1 cellular context compared by ENCODE assay signal in the genomic region with DNA sequence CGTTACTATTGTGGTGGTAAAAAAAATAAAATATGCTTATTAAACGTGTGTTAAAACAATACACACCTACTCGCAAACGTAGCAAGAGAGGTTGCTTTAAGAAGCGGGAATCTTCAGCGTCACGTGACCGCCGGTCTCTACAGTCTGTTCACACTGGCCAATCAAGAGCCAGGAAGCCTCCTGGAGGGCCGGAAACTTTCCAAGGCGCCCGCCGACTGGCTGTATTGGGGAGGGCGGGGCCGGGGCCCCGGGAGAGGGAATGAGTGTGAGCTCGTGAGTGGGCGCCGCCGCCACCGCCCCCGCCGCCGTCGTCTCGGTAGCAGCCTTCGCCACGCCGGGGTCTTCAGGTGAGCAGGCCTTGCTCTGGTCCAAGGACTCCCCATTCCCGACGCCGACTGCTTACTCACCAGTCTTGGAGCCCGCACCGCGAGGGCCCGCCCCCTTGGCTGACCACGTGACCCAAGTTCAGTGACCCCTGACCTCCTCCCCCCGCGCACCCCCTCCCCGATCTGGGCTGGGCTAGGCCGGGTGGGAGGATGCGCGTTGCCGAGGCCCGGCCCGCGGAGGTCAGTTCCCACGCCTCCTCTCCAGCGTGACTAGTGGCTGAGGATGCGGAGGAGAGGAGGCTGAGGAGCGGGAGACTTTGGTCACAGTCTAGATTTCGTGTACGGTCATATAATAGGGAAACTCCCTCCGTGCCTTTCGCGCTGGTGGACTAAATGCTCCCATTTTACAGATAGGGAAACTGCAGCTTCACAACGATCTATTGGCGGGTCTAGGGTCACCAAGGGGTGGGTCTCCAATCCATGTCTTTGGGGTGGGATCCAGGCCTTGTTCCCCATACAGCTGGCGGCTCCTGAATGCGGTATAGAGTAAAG.
TF ChIP-seq lines count a peak whose summit lies in the region.

A gene with protein sequence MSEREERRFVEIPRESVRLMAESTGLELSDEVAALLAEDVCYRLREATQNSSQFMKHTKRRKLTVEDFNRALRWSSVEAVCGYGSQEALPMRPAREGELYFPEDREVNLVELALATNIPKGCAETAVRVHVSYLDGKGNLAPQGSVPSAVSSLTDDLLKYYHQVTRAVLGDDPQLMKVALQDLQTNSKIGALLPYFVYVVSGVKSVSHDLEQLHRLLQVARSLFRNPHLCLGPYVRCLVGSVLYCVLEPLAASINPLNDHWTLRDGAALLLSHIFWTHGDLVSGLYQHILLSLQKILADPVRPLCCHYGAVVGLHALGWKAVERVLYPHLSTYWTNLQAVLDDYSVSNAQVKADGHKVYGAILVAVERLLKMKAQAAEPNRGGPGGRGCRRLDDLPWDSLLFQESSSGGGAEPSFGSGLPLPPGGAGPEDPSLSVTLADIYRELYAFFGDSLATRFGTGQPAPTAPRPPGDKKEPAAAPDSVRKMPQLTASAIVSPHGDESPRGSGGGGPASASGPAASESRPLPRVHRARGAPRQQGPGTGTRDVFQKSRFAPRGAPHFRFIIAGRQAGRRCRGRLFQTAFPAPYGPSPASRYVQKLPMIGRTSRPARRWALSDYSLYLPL (plus strand): TSS at position 253 of the 878 bp plus-strand sequence. CDS start 4,388 bp downstream, outside the sequence.

TF ChIP-seq in HepG2, 621 proteins besides CTCF, POLR2A, EP300 and RAD21 (continued from another document and continues in another):
- TF ChIP-seq, protein P1, sequence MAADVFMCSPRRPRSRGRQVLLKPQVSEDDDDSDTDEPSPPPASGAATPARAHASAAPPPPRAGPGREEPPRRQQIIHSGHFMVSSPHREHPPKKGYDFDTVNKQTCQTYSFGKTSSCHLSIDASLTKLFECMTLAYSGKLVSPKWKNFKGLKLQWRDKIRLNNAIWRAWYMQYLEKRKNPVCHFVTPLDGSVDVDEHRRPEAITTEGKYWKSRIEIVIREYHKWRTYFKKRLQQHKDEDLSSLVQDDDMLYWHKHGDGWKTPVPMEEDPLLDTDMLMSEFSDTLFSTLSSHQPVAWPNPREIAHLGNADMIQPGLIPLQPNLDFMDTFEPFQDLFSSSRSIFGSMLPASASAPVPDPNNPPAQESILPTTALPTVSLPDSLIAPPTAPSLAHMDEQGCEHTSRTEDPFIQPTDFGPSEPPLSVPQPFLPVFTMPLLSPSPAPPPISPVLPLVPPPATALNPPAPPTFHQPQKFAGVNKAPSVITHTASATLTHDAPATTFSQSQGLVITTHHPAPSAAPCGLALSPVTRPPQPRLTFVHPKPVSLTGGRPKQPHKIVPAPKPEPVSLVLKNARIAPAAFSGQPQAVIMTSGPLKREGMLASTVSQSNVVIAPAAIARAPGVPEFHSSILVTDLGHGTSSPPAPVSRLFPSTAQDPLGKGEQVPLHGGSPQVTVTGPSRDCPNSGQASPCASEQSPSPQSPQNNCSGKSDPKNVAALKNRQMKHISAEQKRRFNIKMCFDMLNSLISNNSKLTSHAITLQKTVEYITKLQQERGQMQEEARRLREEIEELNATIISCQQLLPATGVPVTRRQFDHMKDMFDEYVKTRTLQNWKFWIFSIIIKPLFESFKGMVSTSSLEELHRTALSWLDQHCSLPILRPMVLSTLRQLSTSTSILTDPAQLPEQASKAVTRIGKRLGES (CRISPR knock-in tag; IDR thresholded peaks at IDR 0.05; ENCODE audit: borderline replicate concordance): no peak
- peak; percentile 83 for TF ChIP-seq NFYB (CRISPR knock-in tag; IDR thresholded peaks at IDR 0.05)
- TF ChIP-seq HIVEP1 (CRISPR knock-in tag; IDR thresholded peaks at IDR 0.05): no peak
- TF ChIP-seq, protein P2, sequence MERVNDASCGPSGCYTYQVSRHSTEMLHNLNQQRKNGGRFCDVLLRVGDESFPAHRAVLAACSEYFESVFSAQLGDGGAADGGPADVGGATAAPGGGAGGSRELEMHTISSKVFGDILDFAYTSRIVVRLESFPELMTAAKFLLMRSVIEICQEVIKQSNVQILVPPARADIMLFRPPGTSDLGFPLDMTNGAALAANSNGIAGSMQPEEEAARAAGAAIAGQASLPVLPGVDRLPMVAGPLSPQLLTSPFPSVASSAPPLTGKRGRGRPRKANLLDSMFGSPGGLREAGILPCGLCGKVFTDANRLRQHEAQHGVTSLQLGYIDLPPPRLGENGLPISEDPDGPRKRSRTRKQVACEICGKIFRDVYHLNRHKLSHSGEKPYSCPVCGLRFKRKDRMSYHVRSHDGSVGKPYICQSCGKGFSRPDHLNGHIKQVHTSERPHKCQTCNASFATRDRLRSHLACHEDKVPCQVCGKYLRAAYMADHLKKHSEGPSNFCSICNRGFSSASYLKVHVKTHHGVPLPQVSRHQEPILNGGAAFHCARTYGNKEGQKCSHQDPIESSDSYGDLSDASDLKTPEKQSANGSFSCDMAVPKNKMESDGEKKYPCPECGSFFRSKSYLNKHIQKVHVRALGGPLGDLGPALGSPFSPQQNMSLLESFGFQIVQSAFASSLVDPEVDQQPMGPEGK (CRISPR knock-in tag; IDR thresholded peaks at IDR 0.05): peak; percentile 100
- TF ChIP-seq, protein P3, sequence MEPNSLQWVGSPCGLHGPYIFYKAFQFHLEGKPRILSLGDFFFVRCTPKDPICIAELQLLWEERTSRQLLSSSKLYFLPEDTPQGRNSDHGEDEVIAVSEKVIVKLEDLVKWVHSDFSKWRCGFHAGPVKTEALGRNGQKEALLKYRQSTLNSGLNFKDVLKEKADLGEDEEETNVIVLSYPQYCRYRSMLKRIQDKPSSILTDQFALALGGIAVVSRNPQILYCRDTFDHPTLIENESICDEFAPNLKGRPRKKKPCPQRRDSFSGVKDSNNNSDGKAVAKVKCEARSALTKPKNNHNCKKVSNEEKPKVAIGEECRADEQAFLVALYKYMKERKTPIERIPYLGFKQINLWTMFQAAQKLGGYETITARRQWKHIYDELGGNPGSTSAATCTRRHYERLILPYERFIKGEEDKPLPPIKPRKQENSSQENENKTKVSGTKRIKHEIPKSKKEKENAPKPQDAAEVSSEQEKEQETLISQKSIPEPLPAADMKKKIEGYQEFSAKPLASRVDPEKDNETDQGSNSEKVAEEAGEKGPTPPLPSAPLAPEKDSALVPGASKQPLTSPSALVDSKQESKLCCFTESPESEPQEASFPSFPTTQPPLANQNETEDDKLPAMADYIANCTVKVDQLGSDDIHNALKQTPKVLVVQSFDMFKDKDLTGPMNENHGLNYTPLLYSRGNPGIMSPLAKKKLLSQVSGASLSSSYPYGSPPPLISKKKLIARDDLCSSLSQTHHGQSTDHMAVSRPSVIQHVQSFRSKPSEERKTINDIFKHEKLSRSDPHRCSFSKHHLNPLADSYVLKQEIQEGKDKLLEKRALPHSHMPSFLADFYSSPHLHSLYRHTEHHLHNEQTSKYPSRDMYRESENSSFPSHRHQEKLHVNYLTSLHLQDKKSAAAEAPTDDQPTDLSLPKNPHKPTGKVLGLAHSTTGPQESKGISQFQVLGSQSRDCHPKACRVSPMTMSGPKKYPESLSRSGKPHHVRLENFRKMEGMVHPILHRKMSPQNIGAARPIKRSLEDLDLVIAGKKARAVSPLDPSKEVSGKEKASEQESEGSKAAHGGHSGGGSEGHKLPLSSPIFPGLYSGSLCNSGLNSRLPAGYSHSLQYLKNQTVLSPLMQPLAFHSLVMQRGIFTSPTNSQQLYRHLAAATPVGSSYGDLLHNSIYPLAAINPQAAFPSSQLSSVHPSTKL (CRISPR knock-in tag; IDR thresholded peaks at IDR 0.05): peak; percentile 59; the same call in 1 of the 2 replicates
- peak; percentile 51; the same call in 1 of the 2 replicates for TF ChIP-seq ZNF556 (CRISPR knock-in tag; IDR thresholded peaks at IDR 0.05; ENCODE audit: borderline replicate concordance)
- TF ChIP-seq NFKB2 (CRISPR knock-in tag; IDR thresholded peaks at IDR 0.05; ENCODE audit: borderline replicate concordance): peak; percentile 64; the same call in 1 of the 2 replicates
- TF ChIP-seq CHD4 (IDR thresholded peaks at IDR 0.05; ENCODE audit: borderline replicate concordance, low read length): no peak
- TF ChIP-seq ATF7-NPFF (CRISPR knock-in tag; IDR thresholded peaks at IDR 0.05; ENCODE audit: low read depth): no peak
- TF ChIP-seq TCF7 (IDR thresholded peaks at IDR 0.05; ENCODE audit: low read depth): no peak
- TF ChIP-seq, protein P4, sequence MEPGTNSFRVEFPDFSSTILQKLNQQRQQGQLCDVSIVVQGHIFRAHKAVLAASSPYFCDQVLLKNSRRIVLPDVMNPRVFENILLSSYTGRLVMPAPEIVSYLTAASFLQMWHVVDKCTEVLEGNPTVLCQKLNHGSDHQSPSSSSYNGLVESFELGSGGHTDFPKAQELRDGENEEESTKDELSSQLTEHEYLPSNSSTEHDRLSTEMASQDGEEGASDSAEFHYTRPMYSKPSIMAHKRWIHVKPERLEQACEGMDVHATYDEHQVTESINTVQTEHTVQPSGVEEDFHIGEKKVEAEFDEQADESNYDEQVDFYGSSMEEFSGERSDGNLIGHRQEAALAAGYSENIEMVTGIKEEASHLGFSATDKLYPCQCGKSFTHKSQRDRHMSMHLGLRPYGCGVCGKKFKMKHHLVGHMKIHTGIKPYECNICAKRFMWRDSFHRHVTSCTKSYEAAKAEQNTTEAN (CRISPR knock-in tag; conservative IDR thresholded peaks at IDR 0.05): no peak
- TF ChIP-seq PHF21A (CRISPR knock-in tag; IDR thresholded peaks at IDR 0.05): no peak
- no peak for TF ChIP-seq ZNF460 (CRISPR knock-in tag; IDR thresholded peaks at IDR 0.05; ENCODE audit: borderline replicate concordance)
- TF ChIP-seq ZNF350 (CRISPR knock-in tag; IDR thresholded peaks at IDR 0.05; ENCODE audit: borderline replicate concordance, low read depth): peak; percentile 68; the same call in 1 of the 2 replicates
- no peak for TF ChIP-seq RARG (CRISPR knock-in tag; IDR thresholded peaks at IDR 0.05; ENCODE audit: low read depth)
- peak; percentile 21 for TF ChIP-seq YY1 (IDR thresholded peaks at IDR 0.05; ENCODE audit: insufficient read depth, insufficient replicate concordance, low read depth, low read length)
- TF ChIP-seq SALL1 (CRISPR knock-in tag; IDR thresholded peaks at IDR 0.05): peak; percentile 53
- no peak for TF ChIP-seq FOXK1 (CRISPR knock-in tag; IDR thresholded peaks at IDR 0.05; ENCODE audit: borderline replicate concordance, low read depth)
- TF ChIP-seq MATR3 (CRISPR knock-in tag; IDR thresholded peaks at IDR 0.05): no peak
- peak; percentile 19 for TF ChIP-seq CREM (IDR thresholded peaks at IDR 0.05)
- no peak for TF ChIP-seq CREM (CRISPR knock-in tag; IDR thresholded peaks at IDR 0.05)
- no peak for TF ChIP-seq ZBTB38 (CRISPR knock-in tag; IDR thresholded peaks at IDR 0.05)
- 0 out of 2 replicates have a peak, but pooled peaks have one; percentile 72 for TF ChIP-seq ZNF546 (CRISPR knock-in tag; conservative IDR thresholded peaks at IDR 0.05)
- TF ChIP-seq DMAP1 (CRISPR knock-in tag; IDR thresholded peaks at IDR 0.05): peak; percentile 69; the same call in 1 of the 2 replicates
- no peak for TF ChIP-seq ZNF879 (CRISPR knock-in tag; IDR thresholded peaks at IDR 0.05)
- no peak for TF ChIP-seq TP53 (CRISPR knock-in tag; conservative IDR thresholded peaks at IDR 0.05)
- no peak for TF ChIP-seq FOXM1 (CRISPR knock-in tag; IDR thresholded peaks at IDR 0.05)
- TF ChIP-seq, protein P5, sequence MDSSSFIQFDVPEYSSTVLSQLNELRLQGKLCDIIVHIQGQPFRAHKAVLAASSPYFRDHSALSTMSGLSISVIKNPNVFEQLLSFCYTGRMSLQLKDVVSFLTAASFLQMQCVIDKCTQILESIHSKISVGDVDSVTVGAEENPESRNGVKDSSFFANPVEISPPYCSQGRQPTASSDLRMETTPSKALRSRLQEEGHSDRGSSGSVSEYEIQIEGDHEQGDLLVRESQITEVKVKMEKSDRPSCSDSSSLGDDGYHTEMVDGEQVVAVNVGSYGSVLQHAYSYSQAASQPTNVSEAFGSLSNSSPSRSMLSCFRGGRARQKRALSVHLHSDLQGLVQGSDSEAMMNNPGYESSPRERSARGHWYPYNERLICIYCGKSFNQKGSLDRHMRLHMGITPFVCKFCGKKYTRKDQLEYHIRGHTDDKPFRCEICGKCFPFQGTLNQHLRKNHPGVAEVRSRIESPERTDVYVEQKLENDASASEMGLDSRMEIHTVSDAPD (CRISPR knock-in tag; IDR thresholded peaks at IDR 0.05): peak; percentile 41; the same call in 1 of the 2 replicates
- TF ChIP-seq, protein P6, sequence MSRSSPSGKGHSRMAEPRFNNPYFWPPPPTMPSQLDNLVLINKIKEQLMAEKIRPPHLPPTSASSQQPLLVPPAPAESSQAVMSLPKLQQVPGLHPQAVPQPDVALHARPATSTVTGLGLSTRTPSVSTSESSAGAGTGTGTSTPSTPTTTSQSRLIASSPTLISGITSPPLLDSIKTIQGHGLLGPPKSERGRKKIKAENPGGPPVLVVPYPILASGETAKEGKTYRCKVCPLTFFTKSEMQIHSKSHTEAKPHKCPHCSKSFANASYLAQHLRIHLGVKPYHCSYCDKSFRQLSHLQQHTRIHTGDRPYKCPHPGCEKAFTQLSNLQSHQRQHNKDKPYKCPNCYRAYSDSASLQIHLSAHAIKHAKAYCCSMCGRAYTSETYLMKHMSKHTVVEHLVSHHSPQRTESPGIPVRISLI (CRISPR knock-in tag; IDR thresholded peaks at IDR 0.05; ENCODE audit: borderline replicate concordance): 0 out of 2 replicates have a peak, but pooled peaks have one; percentile 37
- TF ChIP-seq ELF4 (CRISPR knock-in tag; IDR thresholded peaks at IDR 0.05; ENCODE audit: borderline replicate concordance): no peak
- TF ChIP-seq ZFP37 (CRISPR knock-in tag; IDR thresholded peaks at IDR 0.05; ENCODE audit: borderline replicate concordance): no peak
- TF ChIP-seq ARHGAP35 (CRISPR knock-in tag; IDR thresholded peaks at IDR 0.05; ENCODE audit: borderline replicate concordance): no peak
- no peak for TF ChIP-seq ATM (IDR thresholded peaks at IDR 0.05; ENCODE audit: borderline replicate concordance)
- no peak for TF ChIP-seq NONO (IDR thresholded peaks at IDR 0.05)
- peak; percentile 72 for TF ChIP-seq NONO (CRISPR knock-in tag; conservative IDR thresholded peaks at IDR 0.05)
- TF ChIP-seq ZNF180 (CRISPR knock-in tag; IDR thresholded peaks at IDR 0.05; ENCODE audit: borderline replicate concordance, low read depth): no peak
- peak; percentile 76; the same call in 1 of the 2 replicates for TF ChIP-seq NCOR1 (IDR thresholded peaks at IDR 0.05; ENCODE audit: borderline replicate concordance, low read length)
- TF ChIP-seq ESRRA (CRISPR knock-in tag; IDR thresholded peaks at IDR 0.05; ENCODE audit: low read depth): no peak
- no peak for TF ChIP-seq SRF (IDR thresholded peaks at IDR 0.05; ENCODE audit: low read depth, low read length)
- TF ChIP-seq BRD4 (CRISPR knock-in tag; IDR thresholded peaks at IDR 0.05): no peak
- TF ChIP-seq ZFX (CRISPR knock-in tag; IDR thresholded peaks at IDR 0.05; ENCODE audit: low read depth): peak; percentile 56
- TF ChIP-seq ZFP82 (CRISPR knock-in tag; IDR thresholded peaks at IDR 0.05; ENCODE audit: borderline replicate concordance): no peak
